8 cellular contexts compared by ENCODE assay signal in genomic region chr22:38872831-38873248, GRCh38. TPM values are rescaled to one million over a fixed set of nuclear protein-coding genes. Genes with fewer than 3 reads are reported as not detected.
DNase-seq lines count a peak whose midpoint lies in the region; ATAC-seq and TF ChIP-seq lines count a peak whose summit lies in the region.

No MANE protein-coding gene starts in this region.

- H3K4me3 ChIP-seq in body of pancreas (peak overlapping the region; percentile 36 to 85), iPS-18a (ENCODE audit: low read length) (peak overlapping the region; percentile 83)

- peak overlapping the region; percentile 88 for H3K9ac ChIP-seq in iPS-18a (ENCODE audit: low read length)

- DNase-seq in DMS 273 (lab: John Stamatoyannopoulos, UW; ENCODE audit: unreplicated experiment) (peak; percentile 41), DMS 273 treated with DMSO at 0.1 percent for 48 hours (lab: John Stamatoyannopoulos, UW) (no peak), NCI-H2029 (lab: John Stamatoyannopoulos, UW) (peak; percentile 50), body of pancreas (peak; percentile 62 to 66 (median 64)), sciatic nerve (ENCODE audit: low spot score) (peak; percentile 85), HPDE6-E6E7 (ENCODE audit: extremely low spot score) (no peak), NK-92 (lab: John Stamatoyannopoulos, UW; ENCODE audit: unreplicated experiment) (no peak)

- no peaks in the 10 kb centered on the region for H3K9me3 ChIP-seq in body of pancreas
- no peaks in the 10 kb centered on the region for H3K9me3 ChIP-seq in iPS-18a (ENCODE audit: control insufficient read depth, low read depth, low read length)

- no peak for TF ChIP-seq CTCF in body of pancreas (IDR thresholded peaks at IDR 0.05)

- intact Hi-C loops in body of pancreas (cut with DNase I) = no loop called here
- intact Hi-C loops in sciatic nerve (cut with DNase I) = loop anchor here (10.0 kb wide), 1 partner anchor 52 kb away; no protein-coding TSS in a partner anchor

- WGBS in body of pancreas, 2 donors = 0 to 1% methylated on average over 31 to 37 of the region's 37 CpGs

- ATAC-seq in body of pancreas = peak; percentile 44
- ATAC-seq in sciatic nerve = peak; percentile 83

- no peaks in the 10 kb centered on the region for H3K27me3 ChIP-seq in body of pancreas
- H3K27me3 ChIP-seq in iPS-18a (ENCODE audit: control insufficient read depth, insufficient read depth, low read length) = no peaks in the 10 kb centered on the region

- H3K36me3 ChIP-seq in body of pancreas (replicated peaks in 1 of 2; ENCODE audit: insufficient read depth in 1 of 2, low read depth in 2 of 2) (no peaks in the 10 kb centered on the region), iPS-18a (ENCODE audit: control insufficient read depth, low read depth, low read length) (peaks cover 18% of the 10 kb centered on the region)

- TF ChIP-seq POLR2A in body of pancreas (IDR thresholded peaks at IDR 0.05) = peak in 2 of 3 donors; percentile 60 to 70

- H3K4me1 ChIP-seq in body of pancreas (peaks cover 37% of the 10 kb centered on the region), iPS-18a (ENCODE audit: control insufficient read depth, low read depth, low read length) (peaks cover 25% of the 10 kb centered on the region)

- H3K27ac ChIP-seq in body of pancreas = peak overlapping the region; percentile 76 to 94 (median 91)
- H3K27ac ChIP-seq in iPS-18a (ENCODE audit: low read length) = peak overlapping the region; percentile 93

RNA-seq across cellular contexts. Expression of gene CBX6, which starts 0.8 kb away (rescaled TPM):
- 10 to 100 TPM; 32.7 to 45.2 TPM for total RNA-seq in body of pancreas
- total RNA-seq in sciatic nerve = 83.5 TPM

RNA-seq across cellular contexts. Expression of gene NPTXR, which starts 29.0 kb away (rescaled TPM):
- total RNA-seq in body of pancreas = 10 to 100 TPM in 1 of 2 donors, 1 to 10 TPM in 1; 6.0 to 10.5 TPM
- total RNA-seq in sciatic nerve = 6.9 TPM

Comparison
In these comparisons a context has a peak if more than half of its experiments do, and no peak if none do; other contexts are left out.
1. DNase-seq: peak in DMS 273 (single experiment), NCI-H2029 (single experiment), body of pancreas (4 of 4) and sciatic nerve (single experiment); none in DMS 273 treated with DMSO at 0.1 percent for 48 hours (single experiment), HPDE6-E6E7 (single experiment) and NK-92 (single experiment).